Comparison of ENCODE assay signal across 8 cellular contexts in the genomic region with DNA sequence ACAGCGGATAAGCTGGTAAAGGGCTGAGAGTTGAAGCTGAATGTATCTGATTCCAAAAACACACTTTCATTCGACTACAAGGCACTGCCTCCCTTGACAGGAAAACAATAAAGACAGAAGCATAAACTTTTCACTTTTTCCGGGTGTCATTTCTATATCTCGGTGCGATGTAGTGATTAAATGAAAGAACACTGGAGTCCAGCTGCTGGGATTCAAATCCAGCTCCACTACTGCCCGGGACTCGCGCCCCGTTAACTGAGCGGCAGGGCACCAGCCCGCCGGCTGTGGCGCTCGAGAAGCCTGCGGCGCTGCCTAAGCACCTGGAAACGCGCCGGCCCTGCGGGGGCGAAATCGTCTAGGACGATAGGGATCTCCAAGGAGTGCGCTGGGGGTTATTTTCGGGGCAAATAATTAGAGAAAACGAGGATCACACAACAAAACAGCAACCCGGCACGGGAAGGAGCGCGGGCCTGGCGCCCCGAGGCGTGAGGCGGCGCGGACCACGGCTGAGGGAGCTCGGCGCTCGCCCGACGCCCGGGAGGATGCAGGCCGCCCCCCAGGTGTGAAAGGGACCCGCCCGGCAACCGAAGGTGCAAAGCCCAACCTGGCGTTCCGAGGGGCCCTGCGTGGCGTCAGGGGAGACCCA. TPM values are rescaled to one million over a fixed set of nuclear protein-coding genes. Genes with fewer than 3 reads are reported as not detected.
DNase-seq lines count a peak whose midpoint lies in the region; ATAC-seq and TF ChIP-seq lines count a peak whose summit lies in the region.

No MANE protein-coding gene starts in this region.

- ATAC-seq in GM18517 (IDR thresholded peaks at IDR 0.05; ENCODE audit: unreplicated experiment) (peak; percentile 50), HG03095 (IDR thresholded peaks at IDR 0.05; ENCODE audit: unreplicated experiment) (peak; percentile 61)

- DNase-seq in NCI-H510A treated with DMSO at 0.1 percent for 48 hours (lab: John Stamatoyannopoulos, UW) = peak; percentile 61
- DNase-seq in activated CD8-positive, alpha-beta memory T cell treated with anti-CD3 and anti-CD28 coated beads for 4 hours (ENCODE audit: low read depth in 2 of 2) = peak; percentile 25 to 34
- DNase-seq in endodermal cell = peak; percentile 83
- peak; percentile 50 for DNase-seq in midbrain (lab: John Stamatoyannopoulos, UW)
- peak; percentile 35 to 41 for DNase-seq in stimulated activated CD8-positive, alpha-beta memory T cell treated with anti-CD3 and anti-CD28 coated beads, Interleukin-15, amount 100 ng/mL, for 4 hours (ENCODE audit: low read depth in 2 of 2)

- no peaks in the 10 kb centered on the region for H3K9me3 ChIP-seq in endodermal cell (ENCODE audit: control insufficient read depth, low read length)

- H3K4me3 Mint-ChIP-seq in endodermal cell = peak overlapping the region; percentile 86

- peaks cover 11% of the 10 kb centered on the region for H3K4me1 Mint-ChIP-seq in endodermal cell

- TF ChIP-seq CTCF in endodermal cell (conservative IDR thresholded peaks at IDR 0.05) = peak; percentile 69

- peaks cover 5% of the 10 kb centered on the region for H3K36me3 Mint-ChIP-seq in endodermal cell (ENCODE audit: low read depth)

- WGBS in endodermal cell (ENCODE audit: insufficient coverage in 1 of 2, insufficient read length in 1 of 2), 2 experiments = 1% methylated on average over 24 to 51 of the region's 51 CpGs

- H3K79me2 ChIP-seq in ACC112 (ENCODE audit: control insufficient read depth, insufficient read depth, low read length, unreplicated experiment) = peaks cover 55% of the 10 kb centered on the region

- H3K36me3 ChIP-seq in ACC112 (ENCODE audit: insufficient read depth, low read length) = no peaks in the 10 kb centered on the region
- H3K36me3 ChIP-seq in endodermal cell (ENCODE audit: control insufficient read depth, insufficient read depth, low read length) = peaks cover 5% of the 10 kb centered on the region

- H3K9ac ChIP-seq in endodermal cell (ENCODE audit: extremely low read depth, low read length, poor library complexity, severe bottlenecking) = peak overlapping the region; percentile 91

- H3K4me3 ChIP-seq in ACC112 (ENCODE audit: low read depth, low read length) (peak overlapping the region; percentile 95), endodermal cell (ENCODE audit: low read length) (peak overlapping the region; percentile 88)

- H3K27ac Mint-ChIP-seq in endodermal cell = peak overlapping the region; percentile 96

- H2AFZ ChIP-seq in ACC112 (ENCODE audit: low read length, unreplicated experiment) = peak overlapping the region; percentile 84

- peak overlapping the region; percentile 77 for H3K27ac ChIP-seq in ACC112 (ENCODE audit: low read depth, low read length)
- H3K27ac ChIP-seq in endodermal cell (ENCODE audit: low read depth, low read length) = peak overlapping the region; percentile 89

- H3K27me3 Mint-ChIP-seq in endodermal cell (ENCODE audit: insufficient read depth) = peaks cover 3% of the 10 kb centered on the region

- H3K27me3 ChIP-seq in ACC112 (ENCODE audit: insufficient read depth, low read length) (no peaks in the 10 kb centered on the region), endodermal cell (ENCODE audit: control insufficient read depth, insufficient read depth, low read length, poor library complexity, severe bottlenecking) (no peaks in the 10 kb centered on the region)

- no peaks in the 10 kb centered on the region for H3K9me3 Mint-ChIP-seq in endodermal cell

- H3K4me1 ChIP-seq in ACC112 (ENCODE audit: control insufficient read depth, insufficient read depth, low read length, unreplicated experiment) = peaks cover 15% of the 10 kb centered on the region
- H3K4me1 ChIP-seq in endodermal cell (ENCODE audit: control insufficient read depth, insufficient read depth, low read length) = no peaks in the 10 kb centered on the region

RNA-seq across cellular contexts. Expression of gene UIMC1, which starts 0.8 kb away (rescaled TPM):
- 10 to 100 TPM; 46.6 to 50.8 TPM for total RNA-seq in endodermal cell
- polyA plus RNA-seq in endodermal cell (2013, experiment 1 of 2) = 26.2 TPM
- polyA plus RNA-seq in endodermal cell (2013, experiment 2 of 2) = 25.2 TPM

RNA-seq across cellular contexts. Expression of gene ZNF346, which starts 16.8 kb away (rescaled TPM):
- 10 to 100 TPM; 25.4 to 38.6 TPM for total RNA-seq in endodermal cell
- 25.8 TPM for polyA plus RNA-seq in endodermal cell (2013, experiment 1 of 2)
- polyA plus RNA-seq in endodermal cell (2013, experiment 2 of 2) = 28.3 TPM

Comparison
In these comparisons a context has a peak if more than half of its experiments do, and no peak if none do; other contexts are left out.
1. Peak in every context shown above with its lines: DNase-seq, ATAC-seq, H3K4me3 ChIP-seq and H3K27ac ChIP-seq.
2. DNase-seq: peak in every context shown above with its lines; median percentile 83 in endodermal cell; 61 in NCI-H510A treated with DMSO at 0.1 percent for 48 hours; 50 in midbrain; 38 in stimulated activated CD8-positive, alpha-beta memory T cell treated with anti-CD3 and anti-CD28 coated beads, Interleukin-15, amount 100 ng/mL, for 4 hours; 30 in activated CD8-positive, alpha-beta memory T cell treated with anti-CD3 and anti-CD28 coated beads for 4 hours.